ENCODE assay signal across 40 cellular contexts in the genomic region with DNA sequence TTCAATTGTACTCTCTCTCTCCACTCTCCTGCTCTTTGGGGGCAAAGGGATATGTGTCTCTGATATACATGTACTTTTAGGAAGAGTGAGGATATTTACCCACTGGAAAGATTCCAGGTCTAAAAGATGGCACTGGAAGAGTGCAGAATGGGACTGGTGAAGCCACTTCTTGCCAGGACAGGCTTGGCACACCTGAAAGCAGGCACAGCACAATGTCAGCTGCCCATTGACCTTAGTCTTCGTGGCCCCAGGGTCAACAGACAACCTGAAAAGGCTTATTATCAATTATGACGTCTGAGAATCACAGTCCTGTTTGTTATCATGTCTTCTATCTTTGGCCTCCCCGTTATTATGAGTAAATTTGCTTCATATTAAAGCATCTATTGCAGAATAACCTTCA.
"Had no signal": no experiment of that assay in that cellular context is flagged by ENCODE, and none has a peak within 500 bp of the region (broad histone marks: within the 10 kb centered on the region; RNA-seq: fewer than 3 reads in every experiment).

No MANE protein-coding gene starts in this region.

- H3K27me3 Mint-ChIP-seq: activated naive CD4-positive, alpha-beta T cell treated with anti-CD3 and anti-CD28 coated beads, Interleukin-2, amount 10 ng/mL, durations not matched to agents 7 days and 5 days; activated naive CD8-positive, alpha-beta T cell; activated naive CD8-positive, alpha-beta T cell treated with anti-CD3 and anti-CD28 coated beads for 36 hours; activated naive CD8-positive, alpha-beta T cell treated with anti-CD3 and anti-CD28 coated beads, Interleukin-2, amount 10 ng/mL, durations not matched to agents 7 days and 5 days; activated naive CD8-positive, alpha-beta T cell treated with anti-CD3 and anti-CD28 coated beads, Interleukin-2, amount 50 U/mL, for 24 hours; brain; central memory CD8-positive, alpha-beta T cell had no signal

- FAIRE-seq: bronchial epithelial cell had no signal

- H3K27ac Mint-ChIP-seq: activated naive CD4-positive, alpha-beta T cell treated with anti-CD3 and anti-CD28 coated beads for 36 hours; activated naive CD4-positive, alpha-beta T cell treated with anti-CD3 and anti-CD28 coated beads, Interleukin-2, amount 10 ng/mL, durations not matched to agents 7 days and 5 days; activated naive CD4-positive, alpha-beta T cell treated with anti-CD3 and anti-CD28 coated beads, Interleukin-2, amount 50 U/mL, for 24 hours; activated naive CD4-positive, alpha-beta T cell treated with anti-CD3 and anti-CD28 coated beads, Interleukin-2, amount 50 U/mL, for 72 hours; activated naive CD8-positive, alpha-beta T cell; activated naive CD8-positive, alpha-beta T cell treated with anti-CD3 and anti-CD28 coated beads for 36 hours; activated naive CD8-positive, alpha-beta T cell treated with anti-CD3 and anti-CD28 coated beads, Interleukin-2, amount 10 ng/mL, durations not matched to agents 7 days and 5 days; activated naive CD8-positive, alpha-beta T cell treated with anti-CD3 and anti-CD28 coated beads, Interleukin-2, amount 50 U/mL, for 24 hours; activated T-cell treated with anti-CD3 and anti-CD28 coated beads, Interleukin-2, amount 50 U/mL, for 24 hours; activated T-cell treated with anti-CD3 and anti-CD28 coated beads, Interleukin-2, amount 50 U/mL, for 72 hours; activated T-helper 1 cell treated with anti-CD3 and anti-CD28 coated beads, Interleukin-12 subunit alpha, Interleukin-12 subunit beta, Interleukin-2, Interleukin-4 antibody, amounts not matched to agents 30 ng/mL and 10 ng/mL and 1 ng/mL, durations not matched to agents 14 hours and 24 hours and 36 hours; activated T-helper 17 cell treated with anti-CD3 and anti-CD28 coated beads, Interleukin-2, amount 50 U/mL, for 72 hours; activated T-helper 2 cell treated with anti-CD3 and anti-CD28 coated beads, Interferon-gamma antibody, Interleukin-2, Interleukin-4, amounts not matched to agents 10 μg/mL and 5 μg/mL and 100 μg/mL, durations not matched to agents 14 hours and 24 hours and 36 hours had no signal

- DNase-seq: activated effector memory CD4-positive, alpha-beta T cell treated with anti-CD3 and anti-CD28 coated beads, Interleukin-2, amount 50 U/mL, for 16 hours; activated effector memory CD4-positive, alpha-beta T cell treated with Interleukin-2 at 50 U/mL for 16 hours; activated gamma-delta T cell; activated gamma-delta T cell treated with Interleukin-2 at 50 U/mL for 16 hours; activated naive CD4-positive, alpha-beta T cell; activated naive CD4-positive, alpha-beta T cell treated with anti-CD3 and anti-CD28 coated beads for 36 hours; activated naive CD4-positive, alpha-beta T cell treated with anti-CD3 and anti-CD28 coated beads, Interleukin-2, amount 10 ng/mL, durations not matched to agents 7 days and 5 days; activated naive CD4-positive, alpha-beta T cell treated with anti-CD3 and anti-CD28 coated beads, Interleukin-2, amount 50 U/mL, for 16 hours; activated naive CD4-positive, alpha-beta T cell treated with Interleukin-2 at 50 U/mL for 16 hours; activated naive CD8-positive, alpha-beta T cell treated with anti-CD3 and anti-CD28 coated beads for 36 hours; activated naive CD8-positive, alpha-beta T cell treated with anti-CD3 and anti-CD28 coated beads, Interleukin-2, amount 10 ng/mL, durations not matched to agents 7 days and 5 days; activated naive CD8-positive, alpha-beta T cell treated with anti-CD3 and anti-CD28 coated beads, Interleukin-2, amount 50 U/mL, for 24 hours; activated T-cell treated with anti-CD3 and anti-CD28 coated beads for 4 hours; activated T-cell treated with anti-CD3 and anti-CD28 coated beads, Interleukin-2, amount 50 U/mL, for 1 hour; activated T-cell treated with anti-CD3 and anti-CD28 coated beads, Interleukin-2, amount 50 U/mL, for 24 hours; activated T-cell treated with anti-CD3 and anti-CD28 coated beads, Interleukin-2, amount 50 U/mL, for 4 hours; activated T-cell treated with anti-CD3 and anti-CD28 coated beads, Interleukin-2, amount 50 U/mL, for 48 hours; activated T-cell treated with anti-CD3 and anti-CD28 coated beads, Interleukin-2, amount 50 U/mL, for 72 hours; adrenal gland; amniotic stem cell; amygdala; anterior cingulate cortex; aorta; body of pancreas; brain microvascular endothelial cell; caudate nucleus; central memory CD4-positive, alpha-beta T cell; cerebellar nuclear complex had no signal

- H3K27ac ChIP-seq: adrenal gland, ascending aorta, body of pancreas, brain microvascular endothelial cell, breast epithelium, cardiac muscle cell had no signal

- H3K4me1 ChIP-seq: adrenal gland, ascending aorta, breast epithelium had no signal

- H3K4me3 Mint-ChIP-seq: activated naive CD4-positive, alpha-beta T cell treated with anti-CD3 and anti-CD28 coated beads for 36 hours; activated naive CD4-positive, alpha-beta T cell treated with anti-CD3 and anti-CD28 coated beads, Interleukin-2, amount 10 ng/mL, durations not matched to agents 7 days and 5 days; activated naive CD4-positive, alpha-beta T cell treated with anti-CD3 and anti-CD28 coated beads, Interleukin-2, amount 50 U/mL, for 24 hours; activated naive CD8-positive, alpha-beta T cell; activated naive CD8-positive, alpha-beta T cell treated with anti-CD3 and anti-CD28 coated beads for 36 hours; activated naive CD8-positive, alpha-beta T cell treated with anti-CD3 and anti-CD28 coated beads, Interleukin-2, amount 10 ng/mL, durations not matched to agents 7 days and 5 days; activated naive CD8-positive, alpha-beta T cell treated with anti-CD3 and anti-CD28 coated beads, Interleukin-2, amount 50 U/mL, for 24 hours; activated T-cell treated with anti-CD3 and anti-CD28 coated beads, Interleukin-2, amount 50 U/mL, for 24 hours; activated T-cell treated with anti-CD3 and anti-CD28 coated beads, Interleukin-2, amount 50 U/mL, for 4 hours; activated T-cell treated with anti-CD3 and anti-CD28 coated beads, Interleukin-2, amount 50 U/mL, for 72 hours; activated T-helper 1 cell treated with anti-CD3 and anti-CD28 coated beads, Interleukin-12 subunit alpha, Interleukin-12 subunit beta, Interleukin-2, Interleukin-4 antibody, amounts not matched to agents 30 ng/mL and 10 ng/mL and 1 ng/mL, durations not matched to agents 14 hours and 24 hours and 36 hours; activated T-helper 17 cell treated with anti-CD3 and anti-CD28 coated beads, Interleukin-2, amount 50 U/mL, for 72 hours; brain; central memory CD8-positive, alpha-beta T cell had no signal

- H3K27me3 ChIP-seq: ascending aorta, body of pancreas, brain microvascular endothelial cell, cardiac muscle cell had no signal

- H3K4me1 Mint-ChIP-seq: activated naive CD4-positive, alpha-beta T cell treated with anti-CD3 and anti-CD28 coated beads, Interleukin-2, amount 10 ng/mL, durations not matched to agents 7 days and 5 days; activated naive CD4-positive, alpha-beta T cell treated with anti-CD3 and anti-CD28 coated beads, Interleukin-2, amount 50 U/mL, for 24 hours; activated naive CD8-positive, alpha-beta T cell treated with anti-CD3 and anti-CD28 coated beads for 36 hours; activated naive CD8-positive, alpha-beta T cell treated with anti-CD3 and anti-CD28 coated beads, Interleukin-2, amount 10 ng/mL, durations not matched to agents 7 days and 5 days; activated naive CD8-positive, alpha-beta T cell treated with anti-CD3 and anti-CD28 coated beads, Interleukin-2, amount 50 U/mL, for 24 hours; activated T-helper 17 cell treated with anti-CD3 and anti-CD28 coated beads, Interleukin-2, amount 50 U/mL, for 72 hours; central memory CD8-positive, alpha-beta T cell had no signal

- H3K4me3 ChIP-seq: adrenal gland, ascending aorta, body of pancreas, breast epithelium, cardiac muscle cell had no signal

- H3K9me3 Mint-ChIP-seq: activated naive CD4-positive, alpha-beta T cell treated with anti-CD3 and anti-CD28 coated beads for 36 hours; activated naive CD4-positive, alpha-beta T cell treated with anti-CD3 and anti-CD28 coated beads, Interleukin-2, amount 10 ng/mL, durations not matched to agents 7 days and 5 days; activated naive CD4-positive, alpha-beta T cell treated with anti-CD3 and anti-CD28 coated beads, Interleukin-2, amount 50 U/mL, for 24 hours; activated naive CD4-positive, alpha-beta T cell treated with anti-CD3 and anti-CD28 coated beads, Interleukin-2, amount 50 U/mL, for 72 hours; activated naive CD8-positive, alpha-beta T cell treated with anti-CD3 and anti-CD28 coated beads for 36 hours; activated naive CD8-positive, alpha-beta T cell treated with anti-CD3 and anti-CD28 coated beads, Interleukin-2, amount 10 ng/mL, durations not matched to agents 7 days and 5 days; activated naive CD8-positive, alpha-beta T cell treated with anti-CD3 and anti-CD28 coated beads, Interleukin-2, amount 50 U/mL, for 24 hours; activated T-cell treated with anti-CD3 and anti-CD28 coated beads, Interleukin-2, amount 50 U/mL, for 24 hours; activated T-cell treated with anti-CD3 and anti-CD28 coated beads, Interleukin-2, amount 50 U/mL, for 4 hours; activated T-cell treated with anti-CD3 and anti-CD28 coated beads, Interleukin-2, amount 50 U/mL, for 72 hours; activated T-helper 1 cell treated with anti-CD3 and anti-CD28 coated beads, Interleukin-12 subunit alpha, Interleukin-12 subunit beta, Interleukin-2, Interleukin-4 antibody, amounts not matched to agents 30 ng/mL and 10 ng/mL and 1 ng/mL, durations not matched to agents 14 hours and 24 hours and 36 hours; activated T-helper 17 cell treated with anti-CD3 and anti-CD28 coated beads, Interleukin-2, amount 50 U/mL, for 72 hours; activated T-helper 2 cell treated with anti-CD3 and anti-CD28 coated beads, Interferon-gamma antibody, Interleukin-2, Interleukin-4, amounts not matched to agents 10 μg/mL and 5 μg/mL and 100 μg/mL, durations not matched to agents 14 hours and 24 hours and 36 hours; brain; central memory CD8-positive, alpha-beta T cell had no signal

- H3K36me3 Mint-ChIP-seq: activated naive CD4-positive, alpha-beta T cell treated with anti-CD3 and anti-CD28 coated beads, Interleukin-2, amount 10 ng/mL, durations not matched to agents 7 days and 5 days; activated naive CD4-positive, alpha-beta T cell treated with anti-CD3 and anti-CD28 coated beads, Interleukin-2, amount 50 U/mL, for 24 hours; activated naive CD4-positive, alpha-beta T cell treated with anti-CD3 and anti-CD28 coated beads, Interleukin-2, amount 50 U/mL, for 72 hours; activated naive CD8-positive, alpha-beta T cell; activated naive CD8-positive, alpha-beta T cell treated with anti-CD3 and anti-CD28 coated beads for 36 hours; activated naive CD8-positive, alpha-beta T cell treated with anti-CD3 and anti-CD28 coated beads, Interleukin-2, amount 10 ng/mL, durations not matched to agents 7 days and 5 days had no signal

- H3K36me3 ChIP-seq: adrenal gland, ascending aorta, brain microvascular endothelial cell, breast epithelium, cardiac muscle cell had no signal

- ATAC-seq: activated naive CD4-positive, alpha-beta T cell treated with anti-CD3 and anti-CD28 coated beads, Interleukin-2, amount 50 U/mL, for 72 hours; activated naive CD8-positive, alpha-beta T cell treated with anti-CD3 and anti-CD28 coated beads, Interleukin-2, amount 50 U/mL, for 24 hours; activated T-cell treated with anti-CD3 and anti-CD28 coated beads, Interleukin-2, amount 50 U/mL, for 4 hours; activated T-cell treated with anti-CD3 and anti-CD28 coated beads, Interleukin-2, amount 50 U/mL, for 72 hours; activated T-helper 17 cell treated with anti-CD3 and anti-CD28 coated beads, Interleukin-2, amount 50 U/mL, for 72 hours; body of pancreas had no signal

- H3K9me3 ChIP-seq: adrenal gland, ascending aorta, body of pancreas, breast epithelium had no signal
